In the genomic region with DNA sequence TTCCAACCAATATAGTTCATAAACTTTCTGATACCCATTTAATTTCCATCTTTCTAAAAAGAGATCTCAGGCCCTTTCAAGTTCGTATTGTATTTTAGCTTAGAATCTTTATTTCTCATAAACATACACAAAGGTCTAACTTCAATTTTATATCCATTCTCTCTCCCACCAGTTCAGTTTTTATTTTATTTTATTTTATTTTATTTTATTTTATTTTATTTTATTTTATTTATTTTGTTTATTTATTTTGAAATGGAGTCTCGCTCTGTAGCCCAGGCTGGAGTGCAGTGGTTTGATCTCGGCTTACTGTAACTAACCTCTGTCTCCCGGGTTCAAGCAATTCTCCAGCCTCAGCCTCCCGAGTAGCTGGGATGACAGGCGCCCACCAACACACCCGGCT, we compare ENCODE assay signal across 10 cellular contexts.
"Had no signal": no experiment of that assay in that cellular context is flagged by ENCODE, and none has a peak within 500 bp of the region (broad histone marks: within the 10 kb centered on the region; RNA-seq: fewer than 3 reads in every experiment).

No MANE protein-coding gene starts in this region.

- H3K4me3 Mint-ChIP-seq: GM23338, H9, HFFc6 had no signal

- H3K4me1 ChIP-seq: HAP-1 had no signal

- FAIRE-seq: H1 had no signal

- DNase-seq: GM23248, GOT3, H7, H9, HCEC 1CT, HFFc6 had no signal

- H3K36me3 ChIP-seq: HAP-1 had no signal

- H3K9me3 ChIP-seq: HAP-1 had no signal

- ATAC-seq: GM23338, HCT116 had no signal

- H3K27ac Mint-ChIP-seq: GM23338, H9, HFFc6 had no signal

- H3K4me3 ChIP-seq: GM23248, GM23338, HAP-1 had no signal

- H3K27ac ChIP-seq: GM23248 had no signal

- H3K4me1 Mint-ChIP-seq: GM23338, H9 had no signal
